21 cellular contexts compared by ENCODE assay signal in the genomic region with DNA sequence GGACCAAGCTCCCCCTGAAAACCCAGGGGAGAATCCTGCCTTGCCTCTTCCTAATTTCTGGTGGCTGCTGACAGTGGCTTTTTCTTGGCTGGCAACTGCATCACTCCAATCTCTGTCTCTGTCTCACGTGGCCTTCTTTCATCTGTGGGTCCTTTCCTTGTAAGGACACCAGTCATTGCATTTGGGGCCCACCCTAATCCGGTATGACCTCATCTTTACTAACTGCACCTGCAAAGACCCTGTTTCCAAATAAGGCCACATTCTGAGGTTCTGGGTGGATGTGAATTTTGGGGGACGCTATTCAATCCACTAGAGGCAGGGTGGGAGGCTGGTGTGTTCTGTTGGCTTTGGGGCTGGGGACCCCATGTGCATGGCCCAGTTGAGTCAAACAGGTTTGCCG. TPM values are rescaled to one million over a fixed set of nuclear protein-coding genes. Genes with fewer than 3 reads are reported as not detected.
A peak's percentile ranks its signal among the peaks of the same experiment; 100 is the strongest.
DNase-seq lines count a peak whose midpoint lies in the region; ATAC-seq and TF ChIP-seq lines count a peak whose summit lies in the region.
"Had no signal": no experiment of that assay in that cellular context is flagged by ENCODE, and none has a peak within 500 bp of the region (broad histone marks: within the 10 kb centered on the region; RNA-seq: fewer than 3 reads in every experiment).

No MANE protein-coding gene starts in this region.

- H3K79me2 ChIP-seq in OCI-LY7 (ENCODE audit: insufficient read depth, low read depth, low read length): no peaks in the 10 kb centered on the region
- H3K79me2 ChIP-seq in trophoblast cell (ENCODE audit: control insufficient read depth, insufficient read depth, low read length, poor library complexity): no peaks in the 10 kb centered on the region

- no peaks in the 10 kb centered on the region for H4K20me1 ChIP-seq in OCI-LY7 (ENCODE audit: insufficient read depth, low read length)
- H4K20me1 ChIP-seq: BLaER1 had no signal

- H4K8ac ChIP-seq in trophoblast cell (ENCODE audit: low read depth, low read length): no peak overlapping the region

- CTCF ChIA-PET in activated CD8-positive, alpha-beta T cell treated with anti-CD3 and anti-CD28 coated beads for 36 hours (lab: Charles Lee): interaction anchor here (1.1 to 1.7 kb wide), 3 partner anchors 8 to 27 kb away, joined by 3 to 5 read pairs (median 3); no protein-coding TSS in a partner anchor
- CTCF ChIA-PET in activated CD8-positive, alpha-beta T cell treated with anti-CD3 and anti-CD28 coated beads, Interleukin-2, amount 10 ng/mL, durations not matched to agents 7 days and 5 days (lab: Charles Lee): interaction anchor here (1.4 kb wide), 2 partner anchors 9 to 88 kb away, joined by 4 to 7 read pairs; no protein-coding TSS in a partner anchor
- CTCF ChIA-PET in HEK293 (lab: Yijun Ruan, JAX) (interaction anchor here (0.6 to 2.4 kb wide), 3 partner anchors 9 to 83 kb away, joined by 3 to 18 read pairs (median 9); no protein-coding TSS in a partner anchor), OCI-LY7 (lab: Charles Lee; ENCODE audit: unreplicated experiment) (no interaction called here)
- CTCF ChIA-PET in activated naive CD4-positive, alpha-beta T cell treated with anti-CD3 and anti-CD28 coated beads for 36 hours (lab: Charles Lee): interaction anchor here (0.6 to 1.5 kb wide), 3 partner anchors 17 to 292 kb away, joined by 4 to 5 read pairs (median 4); no protein-coding TSS in a partner anchor

- H2BK12ac ChIP-seq in trophoblast cell (ENCODE audit: low read length): peak overlapping the region; percentile 42

- no peak for TF ChIP-seq CTCF in activated CD8-positive, alpha-beta T cell treated with anti-CD3 and anti-CD28 coated beads for 36 hours (IDR thresholded peaks at IDR 0.05)
- TF ChIP-seq CTCF in HEK293 (tag by site-specific recombination; IDR thresholded peaks at IDR 0.05) (no peak), OCI-LY7 (conservative IDR thresholded peaks at IDR 0.05; ENCODE audit: low read length) (no peak)

- no peak overlapping the region for H2AFZ ChIP-seq in OCI-LY7 (ENCODE audit: low read length)
- H2AFZ ChIP-seq in trophoblast cell (ENCODE audit: insufficient read depth, low read length, poor library complexity): no peak overlapping the region
- H2AFZ ChIP-seq: GM23248 had no signal

- POLR2A ChIA-PET in activated CD8-positive, alpha-beta T cell treated with anti-CD3 and anti-CD28 coated beads for 36 hours (lab: Charles Lee): interaction anchor here (1.0 kb wide), 1 partner anchor 57 kb away, joined by 3 read pairs; no protein-coding TSS in a partner anchor
- POLR2A ChIA-PET in activated CD8-positive, alpha-beta T cell treated with anti-CD3 and anti-CD28 coated beads, Interleukin-2, amount 10 ng/mL, durations not matched to agents 7 days and 5 days (lab: Charles Lee): no interaction called here
- POLR2A ChIA-PET in HEK293 (lab: Yijun Ruan, JAX): no interaction called here
- POLR2A ChIA-PET in OCI-LY7 (lab: Charles Lee): interaction anchor here (1.5 kb wide), 1 partner anchor 119 kb away, joined by 4 read pairs; no protein-coding TSS in a partner anchor

- peak overlapping the region; percentile 23 for H2BK5ac ChIP-seq in trophoblast cell (ENCODE audit: low read depth, low read length, poor library complexity)

- no peaks in the 10 kb centered on the region for H3K27me3 Mint-ChIP-seq in activated CD8-positive, alpha-beta T cell treated with anti-CD3 and anti-CD28 coated beads for 36 hours
- H3K27me3 Mint-ChIP-seq in activated CD8-positive, alpha-beta T cell treated with anti-CD3 and anti-CD28 coated beads, Interleukin-2, amount 10 ng/mL, durations not matched to agents 7 days and 5 days (ENCODE audit: low read depth): no peaks in the 10 kb centered on the region
- H3K27me3 Mint-ChIP-seq in activated naive CD4-positive, alpha-beta T cell treated with anti-CD3 and anti-CD28 coated beads for 36 hours (ENCODE audit: low read depth): no peaks in the 10 kb centered on the region
- H3K27me3 Mint-ChIP-seq: CD4-positive, alpha-beta memory T cell; IgD-negative memory B cell had no signal

- H3K4me2 ChIP-seq in OCI-LY7 (ENCODE audit: low read length): peak overlapping the region; percentile 34
- no peak overlapping the region for H3K4me2 ChIP-seq in trophoblast cell (ENCODE audit: low read length)
- H3K4me2 ChIP-seq: BLaER1 had no signal

- H3K23ac ChIP-seq in trophoblast cell (ENCODE audit: low read length): no peak overlapping the region

- H3K36me3 ChIP-seq in HEK293 (ENCODE audit: control insufficient read depth in 2 of 2, insufficient read depth in 1 of 2, low read length in 2 of 2) (no peaks in the 10 kb centered on the region), OCI-LY7 (ENCODE audit: insufficient read depth, low read length) (no peaks in the 10 kb centered on the region), trophoblast cell (ENCODE audit: control insufficient read depth in 1 of 2, insufficient read depth in 2 of 2, low read length in 2 of 2) (no peaks in the 10 kb centered on the region)
- H3K36me3 ChIP-seq: BLaER1 had no signal

- H3K4me3 Mint-ChIP-seq in activated CD8-positive, alpha-beta T cell treated with anti-CD3 and anti-CD28 coated beads for 36 hours: no peak overlapping the region
- no peak overlapping the region for H3K4me3 Mint-ChIP-seq in activated CD8-positive, alpha-beta T cell treated with anti-CD3 and anti-CD28 coated beads, Interleukin-2, amount 10 ng/mL, durations not matched to agents 7 days and 5 days
- no peak overlapping the region for H3K4me3 Mint-ChIP-seq in activated naive CD4-positive, alpha-beta T cell treated with anti-CD3 and anti-CD28 coated beads for 36 hours
- H3K4me3 Mint-ChIP-seq: CD14-positive monocyte; CD4-positive, alpha-beta memory T cell; HFFc6 had no signal

- H3K27ac ChIP-seq in HEK293 (ENCODE audit: extremely low read depth, low read depth, low read length): no peak overlapping the region
- no peak overlapping the region for H3K27ac ChIP-seq in OCI-LY7 (ENCODE audit: low read depth, low read length, poor library complexity, severe bottlenecking)
- no peak overlapping the region for H3K27ac ChIP-seq in trophoblast cell (ENCODE audit: low read depth, low read length)
- H3K27ac ChIP-seq: BLaER1, GM23248 had no signal

- no peaks in the 10 kb centered on the region for H3K9me3 ChIP-seq in HEK293 (ENCODE audit: control insufficient read depth, insufficient read depth, low read depth, low read length)
- no peaks in the 10 kb centered on the region for H3K9me3 ChIP-seq in OCI-LY7 (ENCODE audit: low read length)
- no peaks in the 10 kb centered on the region for H3K9me3 ChIP-seq in trophoblast cell (ENCODE audit: insufficient read depth, low read depth, low read length)
- H3K9me3 ChIP-seq: BLaER1 had no signal

- no peak overlapping the region for H3K9ac ChIP-seq in trophoblast cell (ENCODE audit: low read length)
- H3K9ac ChIP-seq: BLaER1, GM23248 had no signal

- peak overlapping the region; percentile 33 for H4K91ac ChIP-seq in trophoblast cell (ENCODE audit: low read depth, low read length)

- H3K9me3 Mint-ChIP-seq in activated CD8-positive, alpha-beta T cell treated with anti-CD3 and anti-CD28 coated beads for 36 hours: no peaks in the 10 kb centered on the region
- H3K9me3 Mint-ChIP-seq in activated CD8-positive, alpha-beta T cell treated with anti-CD3 and anti-CD28 coated beads, Interleukin-2, amount 10 ng/mL, durations not matched to agents 7 days and 5 days (ENCODE audit: insufficient read depth): no peaks in the 10 kb centered on the region
- no peaks in the 10 kb centered on the region for H3K9me3 Mint-ChIP-seq in activated naive CD4-positive, alpha-beta T cell treated with anti-CD3 and anti-CD28 coated beads for 36 hours
- H3K9me3 Mint-ChIP-seq: CD14-positive monocyte; CD4-positive, alpha-beta memory T cell; HFFc6; IgD-negative memory B cell had no signal

- no CpG with 5 or more reads among the region's 4 CpGs for WGBS in trophoblast cell (ENCODE audit: extremely low coverage, insufficient coverage, insufficient read length)

- H2AK5ac ChIP-seq in trophoblast cell (ENCODE audit: low read length): no peak overlapping the region

- peaks cover 14% of the 10 kb centered on the region for H3K79me1 ChIP-seq in trophoblast cell (ENCODE audit: low read length)

- no peak overlapping the region for H4K12ac ChIP-seq in trophoblast cell (ENCODE audit: low read depth, low read length)

- H2BK120ac ChIP-seq in trophoblast cell (ENCODE audit: insufficient read depth, low read length, poor library complexity): peak overlapping the region; percentile 57

- DNase-seq in activated CD8-positive, alpha-beta T cell treated with anti-CD3 and anti-CD28 coated beads for 36 hours: no peak
- DNase-seq in activated CD8-positive, alpha-beta T cell treated with anti-CD3 and anti-CD28 coated beads, Interleukin-2, amount 10 ng/mL, durations not matched to agents 7 days and 5 days: no peak
- DNase-seq in OCI-LY7 (ENCODE audit: low spot score) (no peak), trophoblast cell (no peak)
- no peak for DNase-seq in activated naive CD4-positive, alpha-beta T cell treated with anti-CD3 and anti-CD28 coated beads for 36 hours
- no peak for DNase-seq in stimulated activated CD4-positive, alpha-beta T cell treated with anti-CD3 and anti-CD28 coated beads, Interleukin-12 subunit alpha, Interleukin-12 subunit beta, amount 100 ng/mL, for 4 hours
- DNase-seq: 8988T; CD4-positive, alpha-beta memory T cell; DMS 273 treated with DMSO at 0.1 percent for 48 hours; DMS53; DND-41; GM23248; HCEC 1CT; HFFc6 had no signal

- H3K4me3 ChIP-seq in HEK293 (ENCODE audit: low read depth, low read length) (no peak overlapping the region), OCI-LY7 (ENCODE audit: low read depth, low read length, poor library complexity, severe bottlenecking) (no peak overlapping the region), trophoblast cell (ENCODE audit: low read depth, low read length) (no peak overlapping the region)
- H3K4me3 ChIP-seq: BLaER1, GM23248 had no signal

- H3K27me3 ChIP-seq in trophoblast cell (ENCODE audit: insufficient read depth, low read length): no peaks in the 10 kb centered on the region
- H3K27me3 ChIP-seq: BLaER1 had no signal

- no peaks in the 10 kb centered on the region for H3K4me1 Mint-ChIP-seq in activated CD8-positive, alpha-beta T cell treated with anti-CD3 and anti-CD28 coated beads for 36 hours (ENCODE audit: low read depth)
- peaks cover 10% of the 10 kb centered on the region for H3K4me1 Mint-ChIP-seq in activated CD8-positive, alpha-beta T cell treated with anti-CD3 and anti-CD28 coated beads, Interleukin-2, amount 10 ng/mL, durations not matched to agents 7 days and 5 days (ENCODE audit: low read depth)
- peaks cover 4% of the 10 kb centered on the region for H3K4me1 Mint-ChIP-seq in activated naive CD4-positive, alpha-beta T cell treated with anti-CD3 and anti-CD28 coated beads for 36 hours (ENCODE audit: low read depth)
- H3K4me1 Mint-ChIP-seq: CD4-positive, alpha-beta memory T cell had no signal

- H3K36me3 Mint-ChIP-seq in activated CD8-positive, alpha-beta T cell treated with anti-CD3 and anti-CD28 coated beads for 36 hours (ENCODE audit: low read depth): no peaks in the 10 kb centered on the region
- H3K36me3 Mint-ChIP-seq in activated CD8-positive, alpha-beta T cell treated with anti-CD3 and anti-CD28 coated beads, Interleukin-2, amount 10 ng/mL, durations not matched to agents 7 days and 5 days (ENCODE audit: low read depth): no peaks in the 10 kb centered on the region
- no peaks in the 10 kb centered on the region for H3K36me3 Mint-ChIP-seq in activated naive CD4-positive, alpha-beta T cell treated with anti-CD3 and anti-CD28 coated beads for 36 hours (ENCODE audit: low read depth)
- H3K36me3 Mint-ChIP-seq: CD14-positive monocyte; CD4-positive, alpha-beta memory T cell had no signal

- no peak overlapping the region for H3K14ac ChIP-seq in trophoblast cell (ENCODE audit: low read length)

- H3K4me1 ChIP-seq in HEK293 (ENCODE audit: control insufficient read depth, insufficient read depth, low read length) (no peaks in the 10 kb centered on the region), OCI-LY7 (ENCODE audit: insufficient read depth, low read length, poor library complexity, severe bottlenecking) (peaks cover 20% of the 10 kb centered on the region), trophoblast cell (ENCODE audit: control insufficient read depth in 1 of 2, insufficient read depth in 2 of 2, low read length in 2 of 2) (peaks cover 25 to 27% of the 10 kb centered on the region in 2 experiments)

- intact Hi-C loops in activated CD8-positive, alpha-beta T cell treated with anti-CD3 and anti-CD28 coated beads for 36 hours (cut with micrococcal nuclease): no loop called here
- intact Hi-C loops in OCI-LY7 (cut with micrococcal nuclease; ENCODE audit: unreplicated experiment): no loop called here
- intact Hi-C loops in activated naive CD4-positive, alpha-beta T cell treated with anti-CD3 and anti-CD28 coated beads for 36 hours (cut with micrococcal nuclease): no loop called here

- no TSS peak for BruUV-seq in OCI-LY7 (replicated peaks; lab: Mats Ljungman, UMichigan)

- no peak overlapping the region for H3K4ac ChIP-seq in trophoblast cell (ENCODE audit: low read depth, low read length)

- no peak overlapping the region for H3K27ac Mint-ChIP-seq in activated CD8-positive, alpha-beta T cell treated with anti-CD3 and anti-CD28 coated beads for 36 hours
- H3K27ac Mint-ChIP-seq in activated CD8-positive, alpha-beta T cell treated with anti-CD3 and anti-CD28 coated beads, Interleukin-2, amount 10 ng/mL, durations not matched to agents 7 days and 5 days: no peak overlapping the region
- no peak overlapping the region for H3K27ac Mint-ChIP-seq in activated naive CD4-positive, alpha-beta T cell treated with anti-CD3 and anti-CD28 coated beads for 36 hours
- H3K27ac Mint-ChIP-seq: HFFc6, IgD-negative memory B cell had no signal

- H3K18ac ChIP-seq in trophoblast cell (ENCODE audit: low read length): no peak overlapping the region

- H3K9me2 ChIP-seq in OCI-LY7 (ENCODE audit: insufficient read depth, low read length): no peaks in the 10 kb centered on the region

- peak; percentile 47 for ATAC-seq in activated CD8-positive, alpha-beta T cell treated with anti-CD3 and anti-CD28 coated beads for 36 hours
- no peak for ATAC-seq in activated CD8-positive, alpha-beta T cell treated with anti-CD3 and anti-CD28 coated beads, Interleukin-2, amount 10 ng/mL, durations not matched to agents 7 days and 5 days
- no peak for ATAC-seq in HG02885 (IDR thresholded peaks at IDR 0.05; ENCODE audit: poor library complexity, unreplicated experiment)

RNA-seq across cellular contexts. Expression of a gene that starts 11.0 kb away (rescaled TPM):
- total RNA-seq in activated CD8-positive, alpha-beta T cell treated with anti-CD3 and anti-CD28 coated beads for 36 hours: not detected
- not detected for total RNA-seq in activated CD8-positive, alpha-beta T cell treated with anti-CD3 and anti-CD28 coated beads, Interleukin-2, amount 10 ng/mL, durations not matched to agents 7 days and 5 days
- 0.25 and 1.6 TPM in 2 replicates for total RNA-seq in OCI-LY7 (2014; rRNA removed; shearing (Covaris generic))
- total RNA-seq in OCI-LY7 (2022): 0.63 and 0.88 TPM in 2 replicates
- polyA plus RNA-seq in trophoblast cell (2013): 0.11 TPM in 2 replicates
- total RNA-seq in activated naive CD4-positive, alpha-beta T cell treated with anti-CD3 and anti-CD28 coated beads for 36 hours: not detected
- total RNA-seq: A673; CD4-positive, alpha-beta memory T cell; GM23248; HFFc6 had no signal
- polyA plus RNA-seq: AG04450; CD14-positive monocyte; CD4-positive, alpha-beta memory T cell; GM23248 had no signal

RNA-seq across cellular contexts. Expression of a gene that starts 55.9 kb away (rescaled TPM):
- total RNA-seq in activated CD8-positive, alpha-beta T cell treated with anti-CD3 and anti-CD28 coated beads for 36 hours: 100 to 1,000 TPM; 142 to 150 TPM
- total RNA-seq in activated CD8-positive, alpha-beta T cell treated with anti-CD3 and anti-CD28 coated beads, Interleukin-2, amount 10 ng/mL, durations not matched to agents 7 days and 5 days: 10 to 100 TPM; 88.2 to 95.2 TPM
- total RNA-seq in OCI-LY7 (2014; rRNA removed; shearing (Covaris generic)): 121 and 140 TPM in 2 replicates
- 294 and 342 TPM in 2 replicates for total RNA-seq in OCI-LY7 (2022)
- 252 and 267 TPM in 2 replicates for polyA plus RNA-seq in trophoblast cell (2013)
- 100 to 1,000 TPM; 118 to 120 TPM for total RNA-seq in activated naive CD4-positive, alpha-beta T cell treated with anti-CD3 and anti-CD28 coated beads for 36 hours

Comparison
In these comparisons a context has a peak if more than half of its experiments do, and no peak if none do; other contexts are left out.
1. POLR2A ChIA-PET loops: an anchor here in activated CD8-positive, alpha-beta T cell treated with anti-CD3 and anti-CD28 coated beads for 36 hours (1.0 kb wide) and OCI-LY7 (1.5 kb wide); none called in activated CD8-positive, alpha-beta T cell treated with anti-CD3 and anti-CD28 coated beads, Interleukin-2, amount 10 ng/mL, durations not matched to agents 7 days and 5 days and HEK293.